ENCODE assay signal across 36 cellular contexts in genomic region chr1:54962612-54963395, GRCh38. TPM values are rescaled to one million over a fixed set of nuclear protein-coding genes. Genes with fewer than 3 reads are reported as not detected.
"Had no signal": no experiment of that assay in that cellular context is flagged by ENCODE, and none has a peak within 500 bp of the region (broad histone marks: within the 10 kb centered on the region; RNA-seq: fewer than 3 reads in every experiment).

No MANE protein-coding gene starts in this region.

- H3K9me3 Mint-ChIP-seq: activated CD4-positive, alpha-beta T cell treated with anti-CD3 and anti-CD28 coated beads, Interleukin-2, amount 10 ng/mL, durations not matched to agents 24 days and 14 days; activated naive CD4-positive, alpha-beta T cell treated with anti-CD3 and anti-CD28 coated beads, Interleukin-2, amount 50 U/mL, for 72 hours had no signal

- H3K27me3 ChIP-seq: breast epithelium, esophagus squamous epithelium, neutrophil, ovary, right lobe of liver, upper lobe of left lung, vagina had no signal

- H3K27me3 Mint-ChIP-seq: dendritic cell treated with granulocyte-macrophage colony-stimulating factor and Interleukin-4, amounts not matched to agents 40 ng/mL and 50 ng/mL, for 4 days; naive B cell had no signal

- H3K4me3 Mint-ChIP-seq: activated CD4-positive, alpha-beta memory T cell treated with anti-CD3 and anti-CD28 coated beads for 36 hours; activated CD4-positive, alpha-beta T cell treated with anti-CD3 and anti-CD28 coated beads, Interleukin-2, amount 10 ng/mL, durations not matched to agents 24 days and 14 days; activated T-cell treated with anti-CD3 and anti-CD28 coated beads, Interleukin-2, amount 50 U/mL, for 4 hours; dendritic cell treated with granulocyte-macrophage colony-stimulating factor and Interleukin-4, amounts not matched to agents 40 ng/mL and 50 ng/mL, for 4 days; mesothelial cell of epicardium; naive B cell; nephron progenitor cell; stimulated activated memory B cell treated with anti-CD40 and anti-IgM and Interleukin-4, amounts not matched to agents 10 μg/mL and 1 μg/mL and 100 μg/mL, for 72 hours; stimulated activated naive CD8-positive, alpha-beta T cell treated with anti-CD3 and anti-CD28 coated beads, Interleukin-15, amount 100 ng/mL, for 72 hours; T-helper 17 cell had no signal

- ATAC-seq: activated T-cell treated with anti-CD3 and anti-CD28 coated beads, Interleukin-2, amount 50 U/mL, for 4 hours; heart right ventricle; right lobe of liver; stimulated activated memory B cell treated with anti-CD40 and anti-IgM and Interleukin-4, amounts not matched to agents 10 μg/mL and 1 μg/mL and 100 μg/mL, for 72 hours; stimulated activated naive CD8-positive, alpha-beta T cell treated with anti-CD3 and anti-CD28 coated beads, Interleukin-15, amount 100 ng/mL, for 72 hours; T-helper 17 cell had no signal

- H3K36me3 ChIP-seq: breast epithelium, esophagus squamous epithelium, heart right ventricle, neutrophil, ovary, right lobe of liver, upper lobe of left lung, vagina, WERI-Rb-1 had no signal

- H3K4me1 Mint-ChIP-seq: mesothelial cell of epicardium, nephron progenitor cell had no signal

- H3K4me1 ChIP-seq: breast epithelium, right lobe of liver, vagina had no signal

- H3K36me3 Mint-ChIP-seq: activated CD4-positive, alpha-beta memory T cell treated with anti-CD3 and anti-CD28 coated beads for 36 hours had no signal

- FAIRE-seq: endometrium had no signal

- H3K9me3 ChIP-seq: esophagus squamous epithelium, neutrophil, ovary, right lobe of liver, vagina had no signal

- H3K27ac Mint-ChIP-seq: activated CD4-positive, alpha-beta memory T cell treated with anti-CD3 and anti-CD28 coated beads for 36 hours; activated CD4-positive, alpha-beta T cell treated with anti-CD3 and anti-CD28 coated beads, Interleukin-2, amount 10 ng/mL, durations not matched to agents 24 days and 14 days; activated naive CD4-positive, alpha-beta T cell treated with anti-CD3 and anti-CD28 coated beads, Interleukin-2, amount 50 U/mL, for 72 hours; activated T-helper 2 cell treated with anti-CD3 and anti-CD28 coated beads, Interferon-gamma antibody, Interleukin-2, Interleukin-4, amounts not matched to agents 10 μg/mL and 5 μg/mL and 100 μg/mL, durations not matched to agents 14 hours and 24 hours and 36 hours; dendritic cell treated with granulocyte-macrophage colony-stimulating factor and Interleukin-4, amounts not matched to agents 40 ng/mL and 50 ng/mL, for 4 days; mesothelial cell of epicardium; naive B cell; nephron progenitor cell; progenitor cell of endocrine pancreas; stimulated activated memory B cell treated with anti-CD40 and anti-IgM and Interleukin-4, amounts not matched to agents 10 μg/mL and 1 μg/mL and 100 μg/mL, for 72 hours; stimulated activated naive CD8-positive, alpha-beta T cell treated with anti-CD3 and anti-CD28 coated beads, Interleukin-15, amount 100 ng/mL, for 72 hours; T-helper 17 cell had no signal

- DNase-seq: activated CD4-positive, alpha-beta memory T cell treated with anti-CD3 and anti-CD28 coated beads for 36 hours; activated CD4-positive, alpha-beta T cell treated with anti-CD3 and anti-CD28 coated beads, Interleukin-2, amount 10 ng/mL, durations not matched to agents 24 days and 14 days; activated CD4-positive, CD25-positive, alpha-beta regulatory T cell treated with anti-CD3 and anti-CD28 coated beads, Interleukin-2, amount 50 U/mL, for 72 hours; activated T-cell treated with anti-CD3 and anti-CD28 coated beads, Interleukin-2, amount 50 U/mL, for 4 hours; central memory CD4-positive, alpha-beta T cell; esophagus squamous epithelium; foreskin melanocyte; heart right ventricle; naive B cell; nephron progenitor cell; ovary; right lobe of liver; stimulated activated CD4-positive, alpha-beta T cell treated with anti-CD3 and anti-CD28 coated beads, Interleukin-12 subunit alpha, Interleukin-12 subunit beta, amount 100 ng/mL, for 4 hours; stimulated activated CD4-positive, alpha-beta T cell treated with anti-CD3 and anti-CD28 coated beads, Interleukin-4, amount 100 ng/mL, for 24 hours; stimulated activated naive CD8-positive, alpha-beta T cell treated with anti-CD3 and anti-CD28 coated beads, Interleukin-15, amount 100 ng/mL, for 72 hours; substantia nigra; T-helper 17 cell; T1000; upper lobe of left lung; WERI-Rb-1 had no signal

- H3K4me3 ChIP-seq: breast epithelium, esophagus squamous epithelium, heart right ventricle, ovary, right lobe of liver, upper lobe of left lung, vagina had no signal

- H3K27ac ChIP-seq: breast epithelium, epithelial cell of prostate, esophagus squamous epithelium, heart right ventricle, neutrophil, ovary, right lobe of liver, upper lobe of left lung, vagina, WERI-Rb-1 had no signal

RNA-seq across cellular contexts. Expression of gene TMEM61, which starts 17.6 kb away (rescaled TPM):
- total RNA-seq: activated CD4-positive, alpha-beta memory T cell treated with anti-CD3 and anti-CD28 coated beads for 36 hours; activated CD4-positive, alpha-beta T cell treated with anti-CD3 and anti-CD28 coated beads, Interleukin-2, amount 10 ng/mL, durations not matched to agents 24 days and 14 days; activated CD8-positive, alpha-beta memory T cell treated with anti-CD3 and anti-CD28 coated beads for 36 hours; glomerular endothelial cell; skeletal muscle tissue; T-helper 17 cell had no signal

RNA-seq across cellular contexts. Expression of gene BSND, which starts 35.9 kb away (rescaled TPM):
- total RNA-seq: activated CD4-positive, alpha-beta memory T cell treated with anti-CD3 and anti-CD28 coated beads for 36 hours; activated CD4-positive, alpha-beta T cell treated with anti-CD3 and anti-CD28 coated beads, Interleukin-2, amount 10 ng/mL, durations not matched to agents 24 days and 14 days; activated CD8-positive, alpha-beta memory T cell treated with anti-CD3 and anti-CD28 coated beads for 36 hours; activated T-cell treated with anti-CD3 and anti-CD28 coated beads, Interleukin-2, amount 50 U/mL, for 4 hours; activated T-helper 2 cell treated with anti-CD3 and anti-CD28 coated beads, Interferon-gamma antibody, Interleukin-2, Interleukin-4, amounts not matched to agents 10 μg/mL and 5 μg/mL and 100 μg/mL, durations not matched to agents 14 hours and 24 hours and 36 hours; esophagus squamous epithelium; glomerular endothelial cell; heart right ventricle; kidney epithelial cell; lower leg skin; progenitor cell of endocrine pancreas; right lobe of liver; skeletal muscle tissue; vagina had no signal
- polyA plus RNA-seq: heart right ventricle had no signal
